Comparison of ENCODE assay signal across 13 cellular contexts in the genomic region with DNA sequence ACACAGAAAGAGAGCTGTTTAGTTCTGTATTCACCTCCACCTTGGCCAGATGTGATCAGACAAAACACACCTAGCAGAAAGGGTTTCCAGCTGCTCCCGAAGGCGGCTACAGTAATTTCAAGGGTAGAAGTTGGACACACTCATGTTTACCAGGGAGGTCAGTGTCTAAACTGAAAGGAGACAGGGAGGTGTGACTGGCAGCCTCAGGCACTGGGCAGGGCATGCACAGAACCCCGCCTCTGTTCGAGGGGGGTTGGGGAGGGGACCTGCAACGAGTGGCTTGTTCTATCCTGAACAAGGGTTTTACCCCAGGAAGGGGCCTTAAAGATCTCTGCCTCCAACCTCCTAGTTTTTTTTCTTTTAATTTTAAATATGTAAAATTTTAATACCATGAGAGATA. TPM values are rescaled to one million over a fixed set of nuclear protein-coding genes. Genes with fewer than 3 reads are reported as not detected.
DNase-seq lines count a peak whose midpoint lies in the region; TF ChIP-seq lines count a peak whose summit lies in the region.
"Had no signal": no experiment of that assay in that cellular context is flagged by ENCODE, and none has a peak within 500 bp of the region (broad histone marks: within the 10 kb centered on the region; RNA-seq: fewer than 3 reads in every experiment).

No MANE protein-coding gene starts in this region.

- peak overlapping the region; percentile 97 for H3K27ac Mint-ChIP-seq in HFFc6
- no peak overlapping the region for H3K27ac Mint-ChIP-seq in activated T-helper 1 cell treated with anti-CD3 and anti-CD28 coated beads, Interleukin-12 subunit alpha, Interleukin-12 subunit beta, Interleukin-2, Interleukin-4 antibody, amounts not matched to agents 30 ng/mL and 10 ng/mL and 1 ng/mL, durations not matched to agents 14 hours and 24 hours and 36 hours
- H3K27ac Mint-ChIP-seq: activated naive CD8-positive, alpha-beta T cell; B cell had no signal

- H3K4me3 ChIP-seq in ascending aorta (no peak overlapping the region), right atrium auricular region (no peak overlapping the region), suprapubic skin (no peak overlapping the region), testis (no peak overlapping the region)
- H3K4me3 ChIP-seq: PC-9 had no signal

- no peak for TF ChIP-seq CTCF in HFFc6 (IDR thresholded peaks at IDR 0.05)
- TF ChIP-seq CTCF in ascending aorta (IDR thresholded peaks at IDR 0.05) = no peak
- no peak for TF ChIP-seq CTCF in right atrium auricular region (IDR thresholded peaks at IDR 0.05)
- no peak for TF ChIP-seq CTCF in suprapubic skin (IDR thresholded peaks at IDR 0.05)
- no peak for TF ChIP-seq CTCF in testis (IDR thresholded peaks at IDR 0.05)

- H3K4me1 ChIP-seq in ascending aorta (peaks cover 12 to 44% of the 10 kb centered on the region in 2 donors), right atrium auricular region (peaks cover 0 to 9% of the 10 kb centered on the region in 2 donors), suprapubic skin (peaks cover 26% of the 10 kb centered on the region), testis (peaks cover 13% of the 10 kb centered on the region)

- TF ChIP-seq POLR2A in suprapubic skin (IDR thresholded peaks at IDR 0.05) (no peak), testis (IDR thresholded peaks at IDR 0.05) (no peak)

- H3K27me3 ChIP-seq in ascending aorta = no peaks in the 10 kb centered on the region
- H3K27me3 ChIP-seq in right atrium auricular region = no peaks in the 10 kb centered on the region
- H3K27me3 ChIP-seq in suprapubic skin = no peaks in the 10 kb centered on the region
- H3K27me3 ChIP-seq in testis = no peaks in the 10 kb centered on the region

- H3K4me1 Mint-ChIP-seq in HFFc6 (ENCODE audit: low read depth) = peaks cover 92% of the 10 kb centered on the region
- no peaks in the 10 kb centered on the region for H3K4me1 Mint-ChIP-seq in activated T-helper 1 cell treated with anti-CD3 and anti-CD28 coated beads, Interleukin-12 subunit alpha, Interleukin-12 subunit beta, Interleukin-2, Interleukin-4 antibody, amounts not matched to agents 30 ng/mL and 10 ng/mL and 1 ng/mL, durations not matched to agents 14 hours and 24 hours and 36 hours (ENCODE audit: low read depth)
- H3K4me1 Mint-ChIP-seq: B cell had no signal

- H3K27me3 Mint-ChIP-seq in HFFc6 (ENCODE audit: insufficient read depth) = peaks cover 3% of the 10 kb centered on the region
- H3K27me3 Mint-ChIP-seq in activated T-helper 1 cell treated with anti-CD3 and anti-CD28 coated beads, Interleukin-12 subunit alpha, Interleukin-12 subunit beta, Interleukin-2, Interleukin-4 antibody, amounts not matched to agents 30 ng/mL and 10 ng/mL and 1 ng/mL, durations not matched to agents 14 hours and 24 hours and 36 hours (ENCODE audit: insufficient read depth) = peaks cover 2% of the 10 kb centered on the region
- H3K27me3 Mint-ChIP-seq: activated naive CD8-positive, alpha-beta T cell had no signal

- TF ChIP-seq EP300 in suprapubic skin (IDR thresholded peaks at IDR 0.05) = no peak

- 43% methylated on average over 5 of the region's 5 CpGs for WGBS in suprapubic skin
- 80 to 81% methylated on average over 5 of the region's 5 CpGs for WGBS in testis, 2 donors

- H3K36me3 ChIP-seq in ascending aorta (no peaks in the 10 kb centered on the region), right atrium auricular region (no peaks in the 10 kb centered on the region), suprapubic skin (no peaks in the 10 kb centered on the region), testis (ENCODE audit: low read depth, missing control alignments) (no peaks in the 10 kb centered on the region)

- H3K9me3 Mint-ChIP-seq in HFFc6 = no peaks in the 10 kb centered on the region
- H3K9me3 Mint-ChIP-seq in activated T-helper 1 cell treated with anti-CD3 and anti-CD28 coated beads, Interleukin-12 subunit alpha, Interleukin-12 subunit beta, Interleukin-2, Interleukin-4 antibody, amounts not matched to agents 30 ng/mL and 10 ng/mL and 1 ng/mL, durations not matched to agents 14 hours and 24 hours and 36 hours = no peaks in the 10 kb centered on the region

- no peak for DNase-seq in HFFc6
- DNase-seq in ascending aorta (ENCODE audit: low spot score in 2 of 2) = no peak
- no peak for DNase-seq in right atrium auricular region (ENCODE audit: low spot score)
- DNase-seq in suprapubic skin (ENCODE audit: low spot score in 2 of 2) = no peak
- no peak for DNase-seq in stimulated activated CD4-positive, alpha-beta T cell treated with anti-CD3 and anti-CD28 coated beads, Interleukin-4, amount 100 ng/mL, for 4 hours
- DNase-seq in testis = no peak
- DNase-seq in activated T-helper 1 cell treated with anti-CD3 and anti-CD28 coated beads, Interleukin-12 subunit alpha, Interleukin-12 subunit beta, Interleukin-2, Interleukin-4 antibody, amounts not matched to agents 30 ng/mL and 10 ng/mL and 1 ng/mL, durations not matched to agents 14 hours and 24 hours and 36 hours (ENCODE audit: low spot score) = no peak
- DNase-seq: NCI-H2029; NCI-H526; PC-9; stimulated activated CD4-positive, alpha-beta T cell treated with anti-CD3 and anti-CD28 coated beads, Interleukin-2, amount 100 ng/mL, for 24 hours had no signal

- no peaks in the 10 kb centered on the region for H3K36me3 Mint-ChIP-seq in HFFc6 (ENCODE audit: low read depth)
- no peaks in the 10 kb centered on the region for H3K36me3 Mint-ChIP-seq in activated T-helper 1 cell treated with anti-CD3 and anti-CD28 coated beads, Interleukin-12 subunit alpha, Interleukin-12 subunit beta, Interleukin-2, Interleukin-4 antibody, amounts not matched to agents 30 ng/mL and 10 ng/mL and 1 ng/mL, durations not matched to agents 14 hours and 24 hours and 36 hours (ENCODE audit: low read depth)
- H3K36me3 Mint-ChIP-seq: activated naive CD8-positive, alpha-beta T cell had no signal

- H3K4me3 Mint-ChIP-seq in HFFc6 = no peak overlapping the region
- no peak overlapping the region for H3K4me3 Mint-ChIP-seq in activated T-helper 1 cell treated with anti-CD3 and anti-CD28 coated beads, Interleukin-12 subunit alpha, Interleukin-12 subunit beta, Interleukin-2, Interleukin-4 antibody, amounts not matched to agents 30 ng/mL and 10 ng/mL and 1 ng/mL, durations not matched to agents 14 hours and 24 hours and 36 hours
- H3K4me3 Mint-ChIP-seq: activated naive CD8-positive, alpha-beta T cell; B cell had no signal

- H3K9me3 ChIP-seq in ascending aorta (no peaks in the 10 kb centered on the region), right atrium auricular region (no peaks in the 10 kb centered on the region), suprapubic skin (no peaks in the 10 kb centered on the region), testis (no peaks in the 10 kb centered on the region)

- intact Hi-C loops in ascending aorta (cut with DNase I) (no loop called here), testis (cut with DNase I; ENCODE audit: low total_unique reads) (loop anchor here (10.0 kb wide), 1 partner anchor 49 kb away; no protein-coding TSS in a partner anchor)
- intact Hi-C loops in activated T-helper 1 cell treated with anti-CD3 and anti-CD28 coated beads, Interleukin-12 subunit alpha, Interleukin-12 subunit beta, Interleukin-2, Interleukin-4 antibody, amounts not matched to agents 30 ng/mL and 10 ng/mL and 1 ng/mL, durations not matched to agents 14 hours and 24 hours and 36 hours (cut with micrococcal nuclease) = no loop called here

- H3K27ac ChIP-seq in ascending aorta = peak overlapping the region; percentile 95
- H3K27ac ChIP-seq in right atrium auricular region = peak overlapping the region; percentile 39 to 55
- H3K27ac ChIP-seq in suprapubic skin = peak overlapping the region; percentile 15
- peak overlapping the region in 1 of 2 donors; percentile 54 for H3K27ac ChIP-seq in testis
- H3K27ac ChIP-seq: PC-9 had no signal

RNA-seq across cellular contexts. Expression of a gene that starts 49.6 kb away (rescaled TPM):
- 10 to 100 TPM; 34.4 to 57.3 (median 39.3) TPM for total RNA-seq in HFFc6 (2021; fragmentation: NEBNext Ultra II Directional; extraction: Animal tissue kit (Norgen Biotek cat#: 25700))
- total RNA-seq in ascending aorta (19.2 TPM), right atrium auricular region (10 to 100 TPM; 12.5 to 16.7 TPM), suprapubic skin (10 to 100 TPM in 3 of 4 donors, 1 to 10 TPM in 1; 9.8 to 13.3 (median 12.5) TPM), testis (10 to 100 TPM; 14.5 to 15.8 TPM)
- 32.9 TPM for polyA plus RNA-seq in testis (ENCODE audit: insufficient read depth, low read depth, low replicate concordance)
- 23.8 and 25.3 TPM in 2 replicates for total RNA-seq in activated T-helper 1 cell treated with anti-CD3 and anti-CD28 coated beads, Interleukin-12 subunit alpha, Interleukin-12 subunit beta, Interleukin-2, Interleukin-4 antibody, amounts not matched to agents 30 ng/mL and 10 ng/mL and 1 ng/mL, durations not matched to agents 14 hours and 24 hours and 36 hours
